In genomic region chr6:168090706-168091105, GRCh38 we compare ENCODE assay signal across 32 cellular contexts. TPM values are rescaled to one million over a fixed set of nuclear protein-coding genes. Genes with fewer than 3 reads are reported as not detected.
"Had no signal": no experiment of that assay in that cellular context is flagged by ENCODE, and none has a peak within 500 bp of the region (broad histone marks: within the 10 kb centered on the region; RNA-seq: fewer than 3 reads in every experiment).

No MANE protein-coding gene starts in this region.

- H3K27me3 Mint-ChIP-seq: dendritic cell treated with granulocyte-macrophage colony-stimulating factor and Interleukin-4, amounts not matched to agents 40 ng/mL and 50 ng/mL, for 4 days had no signal

- H3K36me3 ChIP-seq: colonic mucosa, esophagus muscularis mucosa, gastroesophageal sphincter, heart left ventricle, tibial artery, upper lobe of left lung had no signal

- H3K4me3 ChIP-seq: colonic mucosa, esophagus muscularis mucosa, gastroesophageal sphincter, heart left ventricle, hepatocyte, psoas muscle, skin epidermis, testis, tibial artery, upper lobe of left lung had no signal

- H3K27me3 ChIP-seq: colonic mucosa, esophagus muscularis mucosa, foreskin keratinocyte, gastroesophageal sphincter, heart left ventricle, hepatocyte, testis, tibial artery, upper lobe of left lung had no signal

- H3K27ac Mint-ChIP-seq: dendritic cell treated with granulocyte-macrophage colony-stimulating factor and Interleukin-4, amounts not matched to agents 40 ng/mL and 50 ng/mL, for 4 days had no signal

- H3K4me3 Mint-ChIP-seq: dendritic cell treated with granulocyte-macrophage colony-stimulating factor and Interleukin-4, amounts not matched to agents 40 ng/mL and 50 ng/mL, for 4 days; naive thymus-derived CD4-positive, alpha-beta T cell had no signal

- DNase-seq: central memory CD4-positive, alpha-beta T cell; effector memory CD4-positive, alpha-beta T cell; foreskin keratinocyte; kidney; mammary epithelial cell; mesendoderm; midbrain; stimulated activated CD4-positive, alpha-beta T cell treated with anti-CD3 and anti-CD28 coated beads, Interleukin-15, amount 100 ng/mL, for 24 hours; stimulated activated CD4-positive, alpha-beta T cell treated with anti-CD3 and anti-CD28 coated beads, Interleukin-4, amount 100 ng/mL, for 1 hour; stimulated activated CD8-positive, alpha-beta memory T cell treated with anti-CD3 and anti-CD28 coated beads, Interleukin-4, amount 100 ng/mL, for 48 hours; stimulated activated naive CD4-positive, alpha-beta T cell treated with Interleukin-2 at 50 U/mL for 16 hours; substantia nigra; testis; tibial artery had no signal

- H3K9me3 Mint-ChIP-seq: dendritic cell treated with granulocyte-macrophage colony-stimulating factor and Interleukin-4, amounts not matched to agents 40 ng/mL and 50 ng/mL, for 4 days had no signal

- H3K9me3 ChIP-seq: colonic mucosa, esophagus muscularis mucosa, heart left ventricle, psoas muscle, testis had no signal

- H3K27ac ChIP-seq: colonic mucosa, esophagus muscularis mucosa, foreskin keratinocyte, gastroesophageal sphincter, heart left ventricle, hepatocyte, parathyroid adenoma, psoas muscle, skin epidermis, testis, tibial artery, upper lobe of left lung had no signal

- ATAC-seq: foreskin keratinocyte; gastroesophageal sphincter; heart left ventricle; left lobe of liver; naive thymus-derived CD4-positive, alpha-beta T cell; psoas muscle; right cardiac atrium had no signal

- H3K4me1 ChIP-seq: foreskin keratinocyte, parathyroid adenoma, psoas muscle had no signal

- H3K4me1 Mint-ChIP-seq: naive thymus-derived CD4-positive, alpha-beta T cell had no signal

RNA-seq across cellular contexts. Expression of gene FRMD1, which starts 11.7 kb away (rescaled TPM):
- total RNA-seq: cerebellum; endothelial cell of umbilical vein; epithelial cell of proximal tubule; fibroblast of lung; foreskin keratinocyte; mammary epithelial cell; mucosa of gallbladder; naive thymus-derived CD4-positive, alpha-beta T cell; upper lobe of left lung had no signal
